ENCODE assay signal across 19 cellular contexts in the genomic region with DNA sequence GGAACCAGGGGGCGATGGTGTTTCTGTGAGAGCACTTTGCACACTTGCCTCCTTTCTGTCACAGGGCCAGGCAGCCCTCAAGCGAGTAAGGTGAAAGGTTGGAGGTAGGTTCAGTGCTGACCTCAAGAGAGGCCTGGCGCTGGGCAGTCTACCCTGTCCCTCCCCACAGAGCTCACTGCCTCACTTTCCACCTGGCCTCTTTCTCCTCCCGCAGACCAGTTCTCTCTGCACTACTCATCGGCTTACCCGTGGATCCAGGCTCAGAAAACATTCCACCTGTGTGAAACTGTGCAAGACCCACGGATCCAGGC. TPM values are rescaled to one million over a fixed set of nuclear protein-coding genes. Genes with fewer than 3 reads are reported as not detected.
A peak's percentile ranks its signal among the peaks of the same experiment; 100 is the strongest.
DNase-seq lines count a peak whose midpoint lies in the region; ATAC-seq and TF ChIP-seq lines count a peak whose summit lies in the region.
"Had no signal": no experiment of that assay in that cellular context is flagged by ENCODE, and none has a peak within 500 bp of the region (broad histone marks: within the 10 kb centered on the region; RNA-seq: fewer than 3 reads in every experiment).

No MANE protein-coding gene starts in this region.

- no peak overlapping the region for H4K5ac ChIP-seq in mesendoderm (ENCODE audit: low read length)

- no peaks in the 10 kb centered on the region for H3K36me3 Mint-ChIP-seq in activated CD8-positive, alpha-beta memory T cell treated with anti-CD3 and anti-CD28 coated beads, Interleukin-2, amount 10 ng/mL, durations not matched to agents 7 days and 5 days
- H3K36me3 Mint-ChIP-seq in osteocyte (ENCODE audit: unreplicated experiment) (peaks cover 27% of the 10 kb centered on the region), type B pancreatic cell (peaks cover 30% of the 10 kb centered on the region)
- H3K36me3 Mint-ChIP-seq: CD14-positive monocyte; CD4-positive, alpha-beta memory T cell had no signal

- peaks cover 3% of the 10 kb centered on the region for H3K27me3 Mint-ChIP-seq in activated CD8-positive, alpha-beta memory T cell treated with anti-CD3 and anti-CD28 coated beads, Interleukin-2, amount 10 ng/mL, durations not matched to agents 7 days and 5 days
- H3K27me3 Mint-ChIP-seq in osteocyte (ENCODE audit: unreplicated experiment) (peaks cover 3% of the 10 kb centered on the region), type B pancreatic cell (peaks cover 5% of the 10 kb centered on the region)

- no peak overlapping the region for H3K4ac ChIP-seq in mesendoderm (ENCODE audit: low read depth, low read length)

- no peak overlapping the region for H3K18ac ChIP-seq in mesendoderm (ENCODE audit: low read length)

- H3K79me2 ChIP-seq in mesendoderm (ENCODE audit: control insufficient read depth, insufficient read depth, low read length): no peaks in the 10 kb centered on the region

- DNase-seq in activated CD8-positive, alpha-beta memory T cell treated with anti-CD3 and anti-CD28 coated beads, Interleukin-2, amount 10 ng/mL, durations not matched to agents 7 days and 5 days: peak; percentile 34
- DNase-seq in activated CD8-positive, alpha-beta memory T cell treated with anti-CD3 and anti-CD28 coated beads, Interleukin-2, amount 50 U/mL, for 4 hours: no peak
- DNase-seq in osteocyte (ENCODE audit: extremely low spot score, unreplicated experiment): peak; percentile 23
- peak; percentile 47 for DNase-seq in type B pancreatic cell (ENCODE audit: extremely low spot score, unreplicated experiment)
- DNase-seq in germinal center (ENCODE audit: low spot score): no peak
- no peak for DNase-seq in mesendoderm
- DNase-seq: 8988T; CD4-positive, alpha-beta memory T cell; DMS153; DMS79; GDM1; GOT3; H7 had no signal

- no peak for TF ChIP-seq POLR2A in gastroesophageal sphincter (IDR thresholded peaks at IDR 0.05)

- no peak overlapping the region for H3K9ac ChIP-seq in mesendoderm (ENCODE audit: low read length)
- H3K9ac ChIP-seq: BLaER1 had no signal

- 20 to 83% methylated on average over 1 to 7 of the region's 7 CpGs for WGBS in gastroesophageal sphincter (ENCODE audit: low coverage in 1 of 2), 2 donors
- no CpG with 5 or more reads among the region's 7 CpGs for WGBS in mesendoderm (ENCODE audit: extremely low coverage, insufficient coverage, low lambda C conversion rate)

- peaks cover 0 to 23% (median 0%) of the 10 kb centered on the region in 3 donors for H3K4me1 ChIP-seq in gastroesophageal sphincter
- H3K4me1 ChIP-seq in mesendoderm (ENCODE audit: control insufficient read depth, low read depth, low read length): no peaks in the 10 kb centered on the region
- H3K4me1 ChIP-seq: BLaER1 had no signal

- H3K4me2 ChIP-seq in mesendoderm (ENCODE audit: low read length): no peak overlapping the region
- H3K4me2 ChIP-seq: BLaER1 had no signal

- no peak overlapping the region for H2BK5ac ChIP-seq in mesendoderm (ENCODE audit: low read length)

- H3K4me3 Mint-ChIP-seq in activated CD8-positive, alpha-beta memory T cell treated with anti-CD3 and anti-CD28 coated beads, Interleukin-2, amount 10 ng/mL, durations not matched to agents 7 days and 5 days: no peak overlapping the region
- H3K4me3 Mint-ChIP-seq in osteocyte (ENCODE audit: unreplicated experiment) (no peak overlapping the region), type B pancreatic cell (no peak overlapping the region)
- H3K4me3 Mint-ChIP-seq: CD14-positive monocyte; CD4-positive, alpha-beta memory T cell had no signal

- H3K27me3 ChIP-seq in gastroesophageal sphincter (no peaks in the 10 kb centered on the region), mesendoderm (ENCODE audit: insufficient read depth, low read length, poor library complexity) (no peaks in the 10 kb centered on the region)
- H3K27me3 ChIP-seq: BLaER1 had no signal

- H3K27ac Mint-ChIP-seq in activated CD8-positive, alpha-beta memory T cell treated with anti-CD3 and anti-CD28 coated beads, Interleukin-2, amount 10 ng/mL, durations not matched to agents 7 days and 5 days: no peak overlapping the region
- no peak overlapping the region for H3K27ac Mint-ChIP-seq in osteocyte (ENCODE audit: unreplicated experiment)
- no peak overlapping the region for H3K27ac Mint-ChIP-seq in type B pancreatic cell
- H3K27ac Mint-ChIP-seq: CD14-positive monocyte had no signal

- H2AK5ac ChIP-seq in mesendoderm (ENCODE audit: low read length): no peak overlapping the region

- no peak overlapping the region for H2BK15ac ChIP-seq in mesendoderm (replicated peaks; ENCODE audit: low read depth)

- TF ChIP-seq CTCF in gastroesophageal sphincter (IDR thresholded peaks at IDR 0.05) (no peak), osteocyte (IDR thresholded peaks at IDR 0.05) (no peak), type B pancreatic cell (conservative IDR thresholded peaks at IDR 0.05) (no peak)

- H3K27ac ChIP-seq in gastroesophageal sphincter (no peak overlapping the region), mesendoderm (ENCODE audit: low read depth, low read length) (no peak overlapping the region)
- H3K27ac ChIP-seq: BLaER1 had no signal

- H3K4me1 Mint-ChIP-seq in activated CD8-positive, alpha-beta memory T cell treated with anti-CD3 and anti-CD28 coated beads, Interleukin-2, amount 10 ng/mL, durations not matched to agents 7 days and 5 days: no peaks in the 10 kb centered on the region
- no peaks in the 10 kb centered on the region for H3K4me1 Mint-ChIP-seq in osteocyte (ENCODE audit: unreplicated experiment)
- no peaks in the 10 kb centered on the region for H3K4me1 Mint-ChIP-seq in type B pancreatic cell (ENCODE audit: unreplicated experiment)
- H3K4me1 Mint-ChIP-seq: CD14-positive monocyte; CD4-positive, alpha-beta memory T cell had no signal

- H3K9me3 ChIP-seq in gastroesophageal sphincter: no peaks in the 10 kb centered on the region
- H3K9me3 ChIP-seq: BLaER1 had no signal

- CTCF ChIA-PET in activated CD8-positive, alpha-beta memory T cell treated with anti-CD3 and anti-CD28 coated beads, Interleukin-2, amount 10 ng/mL, durations not matched to agents 7 days and 5 days (lab: Charles Lee): no interaction called here

- H3K4me3 ChIP-seq in gastroesophageal sphincter (no peak overlapping the region), mesendoderm (ENCODE audit: low read length) (no peak overlapping the region)
- H3K4me3 ChIP-seq: BLaER1 had no signal

- no peak overlapping the region for H3K56ac ChIP-seq in mesendoderm (ENCODE audit: low read length)

- H3K36me3 ChIP-seq in gastroesophageal sphincter: peaks cover 0 to 24% of the 10 kb centered on the region in 2 donors
- no peaks in the 10 kb centered on the region for H3K36me3 ChIP-seq in mesendoderm (ENCODE audit: control insufficient read depth, insufficient read depth, low read length)
- H3K36me3 ChIP-seq: BLaER1 had no signal

- H4K8ac ChIP-seq in mesendoderm (ENCODE audit: low read depth, low read length): no peak overlapping the region

- no peaks in the 10 kb centered on the region for H3K79me1 ChIP-seq in mesendoderm (ENCODE audit: low read length)

- H2BK120ac ChIP-seq in mesendoderm (ENCODE audit: low read depth, low read length): no peak overlapping the region

- H3K23ac ChIP-seq in mesendoderm (ENCODE audit: low read length): no peak overlapping the region

- TF ChIP-seq EP300 in gastroesophageal sphincter (IDR thresholded peaks at IDR 0.05): no peak

- H3K9me3 Mint-ChIP-seq in activated CD8-positive, alpha-beta memory T cell treated with anti-CD3 and anti-CD28 coated beads, Interleukin-2, amount 10 ng/mL, durations not matched to agents 7 days and 5 days (ENCODE audit: low read depth): no peaks in the 10 kb centered on the region
- H3K9me3 Mint-ChIP-seq in osteocyte (ENCODE audit: unreplicated experiment) (no peaks in the 10 kb centered on the region), type B pancreatic cell (peaks cover 9% of the 10 kb centered on the region)
- H3K9me3 Mint-ChIP-seq: CD14-positive monocyte; CD4-positive, alpha-beta memory T cell had no signal

- ATAC-seq in activated CD8-positive, alpha-beta memory T cell treated with anti-CD3 and anti-CD28 coated beads, Interleukin-2, amount 10 ng/mL, durations not matched to agents 7 days and 5 days: no peak
- ATAC-seq in gastroesophageal sphincter: peak; percentile 17
- no peak for ATAC-seq in activated CD4-positive, CD25-positive, alpha-beta regulatory T cell treated with anti-CD3 and anti-CD28 coated beads, Interleukin-2, amount 50 U/mL, for 24 hours
- ATAC-seq: HCT116 had no signal

RNA-seq across cellular contexts. Expression of a gene that starts 16.8 kb away (rescaled TPM):
- not detected for total RNA-seq in activated CD8-positive, alpha-beta memory T cell treated with anti-CD3 and anti-CD28 coated beads, Interleukin-2, amount 10 ng/mL, durations not matched to agents 7 days and 5 days
- total RNA-seq in gastroesophageal sphincter (not detected), osteocyte (not detected in 2 replicates), type B pancreatic cell (ENCODE audit: low replicate concordance) (not detected in 2 replicates)
- polyA plus RNA-seq in mesendoderm (2013, experiment 1 of 2): not detected
- polyA plus RNA-seq in mesendoderm (2013, experiment 2 of 2): not detected
- total RNA-seq: A673; CD4-positive, alpha-beta memory T cell; H7 had no signal
- polyA plus RNA-seq: CD14-positive monocyte; CD4-positive, alpha-beta memory T cell had no signal

Comparison
In these comparisons a context has a peak if more than half of its experiments do, and no peak if none do; other contexts are left out.
1. DNase-seq: peak in activated CD8-positive, alpha-beta memory T cell treated with anti-CD3 and anti-CD28 coated beads, Interleukin-2, amount 10 ng/mL, durations not matched to agents 7 days and 5 days (single experiment), osteocyte (single experiment) and type B pancreatic cell (single experiment); none in activated CD8-positive, alpha-beta memory T cell treated with anti-CD3 and anti-CD28 coated beads, Interleukin-2, amount 50 U/mL, for 4 hours (single experiment), germinal center (single experiment) and mesendoderm (single experiment).